Comparison of ENCODE assay signal across 2 cellular contexts in genomic region chr9:14269911-14270310, GRCh38.
TF ChIP-seq lines count a peak whose summit lies in the region.

No MANE protein-coding gene starts in this region.

TF ChIP-seq in SK-N-SH treated with all-trans-retinoic acid at 6 μM for 48 hours, 23 proteins besides CTCF, POLR2A, EP300 and RAD21 (continued from another document):
- TF ChIP-seq ARNTL (CRISPR knock-in tag; IDR thresholded peaks at IDR 0.05; ENCODE audit: borderline replicate concordance, low read depth) = no peak
- TF ChIP-seq TOX (CRISPR knock-in tag; IDR thresholded peaks at IDR 0.05; ENCODE audit: borderline replicate concordance) = no peak
- TF ChIP-seq, protein P1, sequence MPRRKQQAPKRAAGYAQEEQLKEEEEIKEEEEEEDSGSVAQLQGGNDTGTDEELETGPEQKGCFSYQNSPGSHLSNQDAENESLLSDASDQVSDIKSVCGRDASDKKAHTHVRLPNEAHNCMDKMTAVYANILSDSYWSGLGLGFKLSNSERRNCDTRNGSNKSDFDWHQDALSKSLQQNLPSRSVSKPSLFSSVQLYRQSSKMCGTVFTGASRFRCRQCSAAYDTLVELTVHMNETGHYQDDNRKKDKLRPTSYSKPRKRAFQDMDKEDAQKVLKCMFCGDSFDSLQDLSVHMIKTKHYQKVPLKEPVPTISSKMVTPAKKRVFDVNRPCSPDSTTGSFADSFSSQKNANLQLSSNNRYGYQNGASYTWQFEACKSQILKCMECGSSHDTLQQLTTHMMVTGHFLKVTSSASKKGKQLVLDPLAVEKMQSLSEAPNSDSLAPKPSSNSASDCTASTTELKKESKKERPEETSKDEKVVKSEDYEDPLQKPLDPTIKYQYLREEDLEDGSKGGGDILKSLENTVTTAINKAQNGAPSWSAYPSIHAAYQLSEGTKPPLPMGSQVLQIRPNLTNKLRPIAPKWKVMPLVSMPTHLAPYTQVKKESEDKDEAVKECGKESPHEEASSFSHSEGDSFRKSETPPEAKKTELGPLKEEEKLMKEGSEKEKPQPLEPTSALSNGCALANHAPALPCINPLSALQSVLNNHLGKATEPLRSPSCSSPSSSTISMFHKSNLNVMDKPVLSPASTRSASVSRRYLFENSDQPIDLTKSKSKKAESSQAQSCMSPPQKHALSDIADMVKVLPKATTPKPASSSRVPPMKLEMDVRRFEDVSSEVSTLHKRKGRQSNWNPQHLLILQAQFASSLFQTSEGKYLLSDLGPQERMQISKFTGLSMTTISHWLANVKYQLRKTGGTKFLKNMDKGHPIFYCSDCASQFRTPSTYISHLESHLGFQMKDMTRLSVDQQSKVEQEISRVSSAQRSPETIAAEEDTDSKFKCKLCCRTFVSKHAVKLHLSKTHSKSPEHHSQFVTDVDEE (CRISPR knock-in tag; IDR thresholded peaks at IDR 0.05) = no peak
- TF ChIP-seq TCF4 (CRISPR knock-in tag; IDR thresholded peaks at IDR 0.05; ENCODE audit: borderline replicate concordance) = no peak
- no peak for TF ChIP-seq ISL1 (CRISPR knock-in tag; IDR thresholded peaks at IDR 0.05)
- TF ChIP-seq SNAI2 (CRISPR knock-in tag; IDR thresholded peaks at IDR 0.05) = no peak
- TF ChIP-seq PATZ1 (CRISPR knock-in tag; IDR thresholded peaks at IDR 0.05; ENCODE audit: borderline replicate concordance) = no peak
- no peak for TF ChIP-seq CSRNP3 (CRISPR knock-in tag; IDR thresholded peaks at IDR 0.05)
- no peak for TF ChIP-seq CREB5 (CRISPR knock-in tag; IDR thresholded peaks at IDR 0.05; ENCODE audit: low read depth)
- no peak for TF ChIP-seq RARB (CRISPR knock-in tag; IDR thresholded peaks at IDR 0.05)
- TF ChIP-seq ZFP3 (CRISPR knock-in tag; IDR thresholded peaks at IDR 0.05) = no peak
- no peak for TF ChIP-seq OSR1 (CRISPR knock-in tag; IDR thresholded peaks at IDR 0.05)

TF ChIP-seq in endothelial cell of umbilical vein, 7 proteins besides CTCF, POLR2A, EP300 and RAD21 (continued from another document):
- no peak for TF ChIP-seq MYC (IDR thresholded peaks at IDR 0.05; ENCODE audit: low read depth, low read length)
- no peak for TF ChIP-seq POLR2AphosphoS5 (IDR thresholded peaks at IDR 0.05; ENCODE audit: insufficient read depth, low read depth, low read length)
- TF ChIP-seq JUN (IDR thresholded peaks at IDR 0.05; ENCODE audit: borderline replicate concordance, insufficient read depth, insufficient read length, low read depth) = no peak
- no peak for TF ChIP-seq EZH2 (IDR thresholded peaks at IDR 0.05; ENCODE audit: borderline replicate concordance, low read depth, low read length, severe bottlenecking)
TF ChIP-seq in endothelial cell of umbilical vein: peak in this region for 0.
